ENCODE assay signal across 8 cellular contexts in the genomic region with DNA sequence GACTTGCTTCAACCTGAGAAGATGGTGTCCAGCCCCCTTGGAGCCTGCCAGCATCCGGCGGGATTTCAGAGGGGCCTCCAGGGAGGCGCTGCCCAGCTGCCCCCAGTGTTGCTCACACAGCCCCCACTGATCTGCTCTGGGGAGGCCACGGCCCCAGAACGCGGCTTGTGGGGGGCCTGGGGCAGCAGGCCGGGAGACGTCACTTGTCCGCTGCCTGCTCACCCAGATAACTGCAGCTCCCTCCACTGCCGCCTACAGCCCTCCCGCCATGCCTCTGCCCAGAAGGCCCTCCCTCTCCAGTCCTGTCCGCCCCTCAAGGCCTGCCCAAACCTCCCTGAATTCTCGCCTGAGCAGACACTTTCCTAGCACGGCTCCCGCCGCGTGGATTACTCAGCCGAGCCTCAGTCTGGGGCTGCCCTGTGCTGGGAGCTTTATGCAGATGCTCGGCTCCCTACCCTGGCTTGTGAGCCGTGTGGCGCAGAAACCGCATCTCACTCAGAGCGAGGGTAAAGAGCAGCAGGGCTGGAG. TPM values are rescaled to one million over a fixed set of nuclear protein-coding genes. Genes with fewer than 3 reads are reported as not detected.
A peak's percentile ranks its signal among the peaks of the same experiment; 100 is the strongest.
DNase-seq lines count a peak whose midpoint lies in the region; ATAC-seq, FAIRE-seq and TF ChIP-seq lines count a peak whose summit lies in the region.

No MANE protein-coding gene starts in this region.

- in situ Hi-C loops in HepG2 (cut with HindIII; ENCODE audit: extremely low pct_ligation_motif_present, low pct_unique_long_range_greater_than_20kb) = no loop called here

- H3K27ac ChIP-seq in HepG2 (ENCODE audit: extremely low read length, insufficient read depth, low read length) (no peak overlapping the region), right lobe of liver (no peak overlapping the region), iPS-20b (ENCODE audit: low read length) (no peak overlapping the region)

- intact Hi-C loops in HepG2 (cut with micrococcal nuclease; ENCODE audit: unreplicated experiment) = no loop called here
- intact Hi-C loops in right lobe of liver (cut with DNase I) = no loop called here

- TF ChIP-seq POLR2A in HepG2 (IDR thresholded peaks at IDR 0.05; ENCODE audit: insufficient read depth in 1 of 2, low read depth in 2 of 2, low read length in 2 of 2) (no peak), right lobe of liver (IDR thresholded peaks at IDR 0.05) (no peak)

- H3K27me3 ChIP-seq in HepG2 (ENCODE audit: control insufficient read depth in 1 of 2, insufficient read depth in 2 of 2, low read length in 2 of 2) (peaks cover 0 to 41% of the 10 kb centered on the region in 2 experiments; a peak in 4 of 5 replicates), right lobe of liver (no peaks in the 10 kb centered on the region), iPS-20b (ENCODE audit: insufficient read depth, low read length) (peaks cover 64% of the 10 kb centered on the region)

- TF ChIP-seq CTCF in HepG2 (CRISPR knock-in tag; IDR thresholded peaks at IDR 0.05) = 0 out of 2 replicates have a peak, but pooled peaks have one; percentile 9
- no peak for TF ChIP-seq CTCF in right lobe of liver (IDR thresholded peaks at IDR 0.05)

- TF ChIP-seq EP300 in HepG2 (IDR thresholded peaks at IDR 0.05; ENCODE audit: low read depth in 2 of 2, low read length in 2 of 2) = no peak
- TF ChIP-seq EP300 in HepG2 (CRISPR knock-in tag; IDR thresholded peaks at IDR 0.05; ENCODE audit: borderline replicate concordance) = no peak

- H3K4me1 ChIP-seq in HepG2 (ENCODE audit: insufficient read depth, low read length) = peaks cover 46% of the 10 kb centered on the region
- no peaks in the 10 kb centered on the region for H3K4me1 ChIP-seq in right lobe of liver
- peaks cover 21% of the 10 kb centered on the region for H3K4me1 ChIP-seq in iPS-20b (ENCODE audit: insufficient read depth, low read length)

- WGBS in HepG2 (ENCODE audit: low lambda C conversion rate) = 5% methylated on average over 12 of the region's 23 CpGs
- 34% methylated on average over 12 of the region's 23 CpGs for WGBS in right lobe of liver (ENCODE audit: insufficient coverage, low coverage, low lambda C conversion rate, missing lambda C conversion rate)

- H3K4me3 ChIP-seq in HepG2 (replicated peaks in 1 of 3; ENCODE audit: insufficient read depth in 1 of 3, low read depth in 2 of 3, low read length in 3 of 3) (peak overlapping the region; percentile 14 to 60 (median 25)), right lobe of liver (no peak overlapping the region), iPS-20b (ENCODE audit: low read length) (peak overlapping the region; percentile 79)

- ATAC-seq in HepG2 = peak; percentile 72
- no peak for ATAC-seq in right lobe of liver
- ATAC-seq in HG03521 (IDR thresholded peaks at IDR 0.05; ENCODE audit: unreplicated experiment) = no peak
- ATAC-seq in HG03378 (IDR thresholded peaks at IDR 0.05; ENCODE audit: unreplicated experiment) = no peak

- DNase-seq in HepG2 (ENCODE audit: low spot score) (no peak), right lobe of liver (no peak), mesenteric fat pad (ENCODE audit: low spot score) (no peak)
- DNase-seq in activated naive CD4-positive, alpha-beta T cell treated with anti-CD3 and anti-CD28 coated beads, Interleukin-2, amount 50 U/mL, for 16 hours = peak; percentile 59
- peak; percentile 66 for DNase-seq in stimulated activated CD4-positive, alpha-beta T cell treated with anti-CD3 and anti-CD28 coated beads, Interleukin-4, amount 100 ng/mL, for 24 hours

- no peak overlapping the region for H2AFZ ChIP-seq in HepG2 (ENCODE audit: low read length)

- H3K4me2 ChIP-seq in HepG2 (ENCODE audit: low read depth, low read length) = peak overlapping the region; percentile 75

- POLR2A ChIA-PET in HepG2 (lab: Yijun Ruan, JAX) = interaction anchor here (0.7 to 2.1 kb wide), 6 partner anchors 13 to 214 kb away, joined by 3 to 6 read pairs (median 4); a partner anchor contains a TSS

- H4K20me1 ChIP-seq in HepG2 (ENCODE audit: insufficient read depth, low read length) = peaks cover 5% of the 10 kb centered on the region; the same call in 1 of the 2 replicates

- H3K9me3 ChIP-seq in HepG2 (ENCODE audit: low read length) (no peaks in the 10 kb centered on the region), right lobe of liver (no peaks in the 10 kb centered on the region), iPS-20b (ENCODE audit: insufficient read depth, low read depth, low read length) (no peaks in the 10 kb centered on the region)

- no peaks in the 10 kb centered on the region for H3K79me2 ChIP-seq in HepG2 (ENCODE audit: insufficient read depth, low read length)

- H3K9ac ChIP-seq in HepG2 (ENCODE audit: insufficient read depth, low read depth, low read length) (no peak overlapping the region), iPS-20b (ENCODE audit: low read depth, low read length) (peak overlapping the region; percentile 27; the same call in 1 of the 2 replicates)

- no peaks in the 10 kb centered on the region for H3K36me3 ChIP-seq in HepG2 (replicated peaks in 1 of 2; ENCODE audit: control insufficient read depth in 1 of 2, insufficient read depth in 2 of 2, low read length in 2 of 2)
- H3K36me3 ChIP-seq in right lobe of liver = no peaks in the 10 kb centered on the region
- H3K36me3 ChIP-seq in iPS-20b (ENCODE audit: insufficient read depth, low read depth, low read length) = no peaks in the 10 kb centered on the region

- CTCF ChIA-PET in HepG2 (lab: Yijun Ruan, JAX; ENCODE audit: low intra/inter-chr PET ratio, low total read pairs) = no interaction called here

- no TSS peak for BruUV-seq in HepG2 (replicated peaks; lab: Mats Ljungman, UMichigan)

- FAIRE-seq in HepG2 (lab: Jason Lieb, UNC) = no peak

- no peak for TF ChIP-seq RAD21 in HepG2 (CRISPR knock-in tag; IDR thresholded peaks at IDR 0.05)

RNA-seq across cellular contexts. Expression of a gene that starts 17.2 kb away (rescaled TPM):
- not detected in 2 replicates for total RNA-seq in HepG2 (2016; rRNA removed; fragmentation: Illumina TruSeq; extraction: Trizol)
- total RNA-seq in HepG2 (2016; cell fraction: cytosol; rRNA removed; fragmentation: Illumina TruSeq; extraction: Trizol; ENCODE audit: low read depth) = not detected in 2 replicates
- not detected in 2 replicates for total RNA-seq in HepG2 (2016; cell fraction: insoluble cytoplasmic fraction; rRNA removed; fragmentation: Illumina TruSeq; extraction: Trizol)
- total RNA-seq in HepG2 (2016; cell fraction: membrane; rRNA removed; fragmentation: Illumina TruSeq; extraction: Trizol) = not detected in 2 replicates
- total RNA-seq in HepG2 (2016; cell fraction: nucleus; rRNA removed; fragmentation: Illumina TruSeq; extraction: Trizol) = not detected in 2 replicates
- polyA plus RNA-seq in HepG2 (2011; rRNA removed) = not detected in 2 replicates
- not detected in 2 replicates for polyA plus RNA-seq in HepG2 (2011; cell fraction: cytosol; rRNA removed)
- not detected in 2 replicates for polyA plus RNA-seq in HepG2 (2011; cell fraction: nucleus; rRNA removed)
- not detected in 2 replicates for polyA plus RNA-seq in HepG2 (2012)
- polyA plus RNA-seq in HepG2 (2016; cell fraction: cytosol; fragmentation: Illumina TruSeq; extraction: Trizol; ENCODE audit: low read depth) = not detected in 2 replicates
- not detected in 2 replicates for polyA plus RNA-seq in HepG2 (2016; cell fraction: insoluble cytoplasmic fraction; fragmentation: Illumina TruSeq; extraction: Trizol; ENCODE audit: low read depth)
- not detected in 2 replicates for polyA plus RNA-seq in HepG2 (2016; cell fraction: membrane; fragmentation: Illumina TruSeq; extraction: Trizol; ENCODE audit: low read depth)
- polyA plus RNA-seq in HepG2 (2016; cell fraction: nucleus; fragmentation: Illumina TruSeq; extraction: Trizol; ENCODE audit: insufficient read depth, low read depth) = not detected in 2 replicates
- polyA minus RNA-seq in HepG2 (2011; rRNA and poly(A)+ RNA removed; ENCODE audit: low replicate concordance) = not detected in 2 replicates
- not detected in 2 replicates for polyA minus RNA-seq in HepG2 (2011; cell fraction: cytosol; rRNA and poly(A)+ RNA removed)
- not detected in 2 replicates for polyA minus RNA-seq in HepG2 (2011; cell fraction: nucleus; rRNA and poly(A)+ RNA removed)
- not detected for total RNA-seq in right lobe of liver
- 1,676 TPM for total RNA-seq in mesenteric fat pad

RNA-seq across cellular contexts. Expression of a gene that starts 19.1 kb away (rescaled TPM):
- total RNA-seq in HepG2 (2016; rRNA removed; fragmentation: Illumina TruSeq; extraction: Trizol) = 103 and 109 TPM in 2 replicates
- total RNA-seq in HepG2 (2016; cell fraction: cytosol; rRNA removed; fragmentation: Illumina TruSeq; extraction: Trizol; ENCODE audit: low read depth) = 40.2 and 42.1 TPM in 2 replicates
- 106 and 115 TPM in 2 replicates for total RNA-seq in HepG2 (2016; cell fraction: insoluble cytoplasmic fraction; rRNA removed; fragmentation: Illumina TruSeq; extraction: Trizol)
- total RNA-seq in HepG2 (2016; cell fraction: membrane; rRNA removed; fragmentation: Illumina TruSeq; extraction: Trizol) = 31.0 and 31.4 TPM in 2 replicates
- 68.8 and 77.7 TPM in 2 replicates for total RNA-seq in HepG2 (2016; cell fraction: nucleus; rRNA removed; fragmentation: Illumina TruSeq; extraction: Trizol)
- 15.1 and 18.5 TPM in 2 replicates for polyA plus RNA-seq in HepG2 (2011; rRNA removed)
- 7.9 and 8.6 TPM in 2 replicates for polyA plus RNA-seq in HepG2 (2011; cell fraction: cytosol; rRNA removed)
- 32.1 and 36.9 TPM in 2 replicates for polyA plus RNA-seq in HepG2 (2011; cell fraction: nucleus; rRNA removed)
- 26.8 and 40.8 TPM in 2 replicates for polyA plus RNA-seq in HepG2 (2012)
- polyA plus RNA-seq in HepG2 (2016; cell fraction: cytosol; fragmentation: Illumina TruSeq; extraction: Trizol; ENCODE audit: low read depth) = 9.3 and 10.4 TPM in 2 replicates
- 97.0 and 99.6 TPM in 2 replicates for polyA plus RNA-seq in HepG2 (2016; cell fraction: insoluble cytoplasmic fraction; fragmentation: Illumina TruSeq; extraction: Trizol; ENCODE audit: low read depth)
- 10.8 and 11.9 TPM in 2 replicates for polyA plus RNA-seq in HepG2 (2016; cell fraction: membrane; fragmentation: Illumina TruSeq; extraction: Trizol; ENCODE audit: low read depth)
- polyA plus RNA-seq in HepG2 (2016; cell fraction: nucleus; fragmentation: Illumina TruSeq; extraction: Trizol; ENCODE audit: insufficient read depth, low read depth) = 133 and 142 TPM in 2 replicates
- 2.1 and 21.7 TPM in 2 replicates for polyA minus RNA-seq in HepG2 (2011; rRNA and poly(A)+ RNA removed; ENCODE audit: low replicate concordance)
- 4.9 and 11.6 TPM in 2 replicates for polyA minus RNA-seq in HepG2 (2011; cell fraction: cytosol; rRNA and poly(A)+ RNA removed)
- polyA minus RNA-seq in HepG2 (2011; cell fraction: nucleus; rRNA and poly(A)+ RNA removed) = 11.7 and 14.3 TPM in 2 replicates
- 10 to 100 TPM in 2 of 6 experiments, 1 to 10 TPM in 4; 4.6 to 17.4 (median 5.6) TPM for total RNA-seq in right lobe of liver
- 6.4 TPM for total RNA-seq in mesenteric fat pad

RNA-seq across cellular contexts. Expression of a gene that starts 42.0 kb away (rescaled TPM):
- total RNA-seq in HepG2 (2016; rRNA removed; fragmentation: Illumina TruSeq; extraction: Trizol) (446 and 480 TPM in 2 replicates), right lobe of liver (100 to 1,000 TPM in 5 of 6 experiments, 10 to 100 TPM in 1; 98.9 to 234 (median 131) TPM), mesenteric fat pad (237 TPM)
- 146 and 165 TPM in 2 replicates for total RNA-seq in HepG2 (2016; cell fraction: cytosol; rRNA removed; fragmentation: Illumina TruSeq; extraction: Trizol; ENCODE audit: low read depth)
- 450 and 480 TPM in 2 replicates for total RNA-seq in HepG2 (2016; cell fraction: insoluble cytoplasmic fraction; rRNA removed; fragmentation: Illumina TruSeq; extraction: Trizol)
- 286 and 327 TPM in 2 replicates for total RNA-seq in HepG2 (2016; cell fraction: membrane; rRNA removed; fragmentation: Illumina TruSeq; extraction: Trizol)
- total RNA-seq in HepG2 (2016; cell fraction: nucleus; rRNA removed; fragmentation: Illumina TruSeq; extraction: Trizol) = 656 and 709 TPM in 2 replicates
- 475 and 596 TPM in 2 replicates for polyA plus RNA-seq in HepG2 (2011; rRNA removed)
- 247 and 610 TPM in 2 replicates for polyA plus RNA-seq in HepG2 (2011; cell fraction: cytosol; rRNA removed)
- 443 and 672 TPM in 2 replicates for polyA plus RNA-seq in HepG2 (2011; cell fraction: nucleus; rRNA removed)
- 536 and 611 TPM in 2 replicates for polyA plus RNA-seq in HepG2 (2012)
- polyA plus RNA-seq in HepG2 (2016; cell fraction: cytosol; fragmentation: Illumina TruSeq; extraction: Trizol; ENCODE audit: low read depth) = 52.8 and 60.6 TPM in 2 replicates
- polyA plus RNA-seq in HepG2 (2016; cell fraction: insoluble cytoplasmic fraction; fragmentation: Illumina TruSeq; extraction: Trizol; ENCODE audit: low read depth) = 340 and 366 TPM in 2 replicates
- polyA plus RNA-seq in HepG2 (2016; cell fraction: membrane; fragmentation: Illumina TruSeq; extraction: Trizol; ENCODE audit: low read depth) = 139 and 154 TPM in 2 replicates
- polyA plus RNA-seq in HepG2 (2016; cell fraction: nucleus; fragmentation: Illumina TruSeq; extraction: Trizol; ENCODE audit: insufficient read depth, low read depth) = 727 and 748 TPM in 2 replicates
- 191 and 270 TPM in 2 replicates for polyA minus RNA-seq in HepG2 (2011; rRNA and poly(A)+ RNA removed; ENCODE audit: low replicate concordance)
- polyA minus RNA-seq in HepG2 (2011; cell fraction: cytosol; rRNA and poly(A)+ RNA removed) = 288 and 321 TPM in 2 replicates
- 1,137 and 1,381 TPM in 2 replicates for polyA minus RNA-seq in HepG2 (2011; cell fraction: nucleus; rRNA and poly(A)+ RNA removed)

Comparison
In these comparisons a context has a peak if more than half of its experiments do, and no peak if none do; other contexts are left out.
1. H3K4me3 ChIP-seq: peak in HepG2 (3 of 3) and iPS-20b (single experiment); none in right lobe of liver (0 of 3).
2. DNase-seq: peak in activated naive CD4-positive, alpha-beta T cell treated with anti-CD3 and anti-CD28 coated beads, Interleukin-2, amount 50 U/mL, for 16 hours (single experiment) and stimulated activated CD4-positive, alpha-beta T cell treated with anti-CD3 and anti-CD28 coated beads, Interleukin-4, amount 100 ng/mL, for 24 hours (single experiment); none in HepG2 (single experiment), right lobe of liver (0 of 3) and mesenteric fat pad (single experiment).
3. RNA of a gene that starts 17.2 kb away (total RNA-seq): 1,676 TPM in mesenteric fat pad (single experiment); not detected in HepG2 and not detected in right lobe of liver; every median in the first group is over 1,000 times any median in the second.